8 cellular contexts compared by ENCODE assay signal in the genomic region with DNA sequence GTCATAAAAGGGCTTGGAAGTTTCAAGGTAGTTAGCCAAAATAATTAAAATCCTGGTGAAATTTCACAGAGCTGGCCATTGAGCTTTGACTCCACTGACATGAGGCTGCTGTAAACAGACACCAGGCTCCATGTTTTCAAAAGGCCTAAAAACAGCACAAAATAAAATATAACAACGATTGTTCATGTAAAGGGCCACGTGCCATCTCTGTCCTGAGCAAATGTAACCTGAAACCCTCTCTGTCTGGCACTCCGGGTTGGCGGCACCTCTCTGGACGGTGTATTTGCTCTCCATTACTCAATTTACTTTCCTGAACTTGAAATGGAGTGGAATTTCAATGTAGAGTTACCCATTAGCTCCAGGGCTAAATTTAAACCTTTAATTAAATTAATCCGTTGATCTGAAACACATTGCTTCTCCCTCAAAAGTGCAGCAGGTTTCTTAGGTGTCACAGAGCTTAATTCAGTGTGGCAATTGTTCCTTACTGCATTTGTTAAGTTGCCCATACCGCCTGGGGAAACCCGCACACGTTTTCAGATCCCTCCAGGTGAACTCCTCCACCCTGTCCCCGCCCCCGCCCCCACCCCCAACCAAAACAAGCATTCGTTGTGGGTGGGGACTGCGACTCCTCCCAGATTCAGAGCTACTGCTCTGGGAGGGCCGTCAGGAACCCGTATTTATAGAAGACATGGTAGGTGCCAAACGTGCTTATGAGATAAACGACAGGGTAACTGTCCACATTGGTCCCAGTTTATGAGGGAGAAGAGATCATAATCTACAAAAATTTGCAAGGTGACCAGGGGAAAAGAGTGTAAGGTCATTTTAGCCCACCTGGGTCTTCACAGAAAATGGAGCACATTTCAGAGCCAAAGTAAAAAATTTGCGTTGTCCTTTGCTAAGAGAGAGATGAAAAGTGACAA. TPM values are rescaled to one million over a fixed set of nuclear protein-coding genes. Genes with fewer than 3 reads are reported as not detected.
A peak's percentile ranks its signal among the peaks of the same experiment; 100 is the strongest.
DNase-seq lines count a peak whose midpoint lies in the region; ATAC-seq, FAIRE-seq and TF ChIP-seq lines count a peak whose summit lies in the region.

No MANE protein-coding gene starts in this region.

- peak; percentile 34 for ATAC-seq in HG03135 (IDR thresholded peaks at IDR 0.05; ENCODE audit: unreplicated experiment)
- peak; percentile 65 to 79 for ATAC-seq in stimulated activated naive B cell treated with anti-CD40 and anti-IgM and Interleukin-4, amounts not matched to agents 10 μg/mL and 1 μg/mL and 100 μg/mL, for 72 hours (replicated peaks)

- H3K4me1 Mint-ChIP-seq in activated naive CD4-positive, alpha-beta T cell treated with anti-CD3 and anti-CD28 coated beads, Interleukin-2, amount 10 ng/mL, durations not matched to agents 7 days and 5 days: peaks cover 33% of the 10 kb centered on the region
- H3K4me1 Mint-ChIP-seq in stimulated activated naive B cell treated with anti-CD40 and anti-IgM and Interleukin-4, amounts not matched to agents 10 μg/mL and 1 μg/mL and 100 μg/mL, for 72 hours: peaks cover 20 to 31% of the 10 kb centered on the region in 2 donors

- intact Hi-C loops in cardiac septum (cut with DNase I): loop anchor here (2.0 to 5.0 kb wide), 5 partner anchors 78 to 278 kb away; no protein-coding TSS in a partner anchor

- H3K4me1 ChIP-seq in cardiac muscle cell (ENCODE audit: low read depth): peaks cover 36% of the 10 kb centered on the region

- no peak for TF ChIP-seq CTCF in cardiac muscle cell (IDR thresholded peaks at IDR 0.05; ENCODE audit: low read depth, low read length)

- no peaks in the 10 kb centered on the region for H3K36me3 ChIP-seq in cardiac muscle cell

- DNase-seq in cardiac muscle cell (ENCODE audit: low read depth in 1 of 2, low spot score in 1 of 2) (peak in 1 of 2 donors; percentile 38), cardiac septum (ENCODE audit: low spot score) (no peak), NCI-H510A treated with DMSO at 0.1 percent for 48 hours (lab: John Stamatoyannopoulos, UW) (peak; percentile 92), occipital lobe (lab: John Stamatoyannopoulos, UW) (no peak)
- DNase-seq in activated naive CD4-positive, alpha-beta T cell treated with anti-CD3 and anti-CD28 coated beads, Interleukin-2, amount 10 ng/mL, durations not matched to agents 7 days and 5 days: peak; percentile 57
- DNase-seq in stimulated activated naive B cell treated with anti-CD40 and anti-IgM and Interleukin-4, amounts not matched to agents 10 μg/mL and 1 μg/mL and 100 μg/mL, for 72 hours: peak; percentile 57

- peak overlapping the region; percentile 50 for H3K4me3 ChIP-seq in cardiac muscle cell

- FAIRE-seq in islet of Langerhans (lab: Jason Lieb, UNC): peak; percentile 64

- no peaks in the 10 kb centered on the region for H3K9me3 ChIP-seq in cardiac muscle cell (ENCODE audit: low read depth)

- peaks cover 6% of the 10 kb centered on the region for H3K27me3 ChIP-seq in cardiac muscle cell

- peak overlapping the region; percentile 79 for H3K4me3 Mint-ChIP-seq in activated naive CD4-positive, alpha-beta T cell treated with anti-CD3 and anti-CD28 coated beads, Interleukin-2, amount 10 ng/mL, durations not matched to agents 7 days and 5 days
- peak overlapping the region; percentile 89 to 96 for H3K4me3 Mint-ChIP-seq in stimulated activated naive B cell treated with anti-CD40 and anti-IgM and Interleukin-4, amounts not matched to agents 10 μg/mL and 1 μg/mL and 100 μg/mL, for 72 hours

- H3K27ac ChIP-seq in cardiac muscle cell: no peak overlapping the region

- no peaks in the 10 kb centered on the region for H3K36me3 Mint-ChIP-seq in activated naive CD4-positive, alpha-beta T cell treated with anti-CD3 and anti-CD28 coated beads, Interleukin-2, amount 10 ng/mL, durations not matched to agents 7 days and 5 days
- H3K36me3 Mint-ChIP-seq in stimulated activated naive B cell treated with anti-CD40 and anti-IgM and Interleukin-4, amounts not matched to agents 10 μg/mL and 1 μg/mL and 100 μg/mL, for 72 hours: peaks cover 0 to 3% of the 10 kb centered on the region in 2 donors

- H3K9me3 Mint-ChIP-seq in activated naive CD4-positive, alpha-beta T cell treated with anti-CD3 and anti-CD28 coated beads, Interleukin-2, amount 10 ng/mL, durations not matched to agents 7 days and 5 days: no peaks in the 10 kb centered on the region
- no peaks in the 10 kb centered on the region for H3K9me3 Mint-ChIP-seq in stimulated activated naive B cell treated with anti-CD40 and anti-IgM and Interleukin-4, amounts not matched to agents 10 μg/mL and 1 μg/mL and 100 μg/mL, for 72 hours

- CTCF ChIA-PET in activated naive CD4-positive, alpha-beta T cell treated with anti-CD3 and anti-CD28 coated beads, Interleukin-2, amount 10 ng/mL, durations not matched to agents 7 days and 5 days (lab: Charles Lee): interaction anchor here (0.7 to 7.7 kb wide), 7 partner anchors 48 to 278 kb away, joined by 3 to 87 read pairs (median 4); no protein-coding TSS in a partner anchor

- no peak overlapping the region for H3K27ac Mint-ChIP-seq in activated naive CD4-positive, alpha-beta T cell treated with anti-CD3 and anti-CD28 coated beads, Interleukin-2, amount 10 ng/mL, durations not matched to agents 7 days and 5 days
- H3K27ac Mint-ChIP-seq in stimulated activated naive B cell treated with anti-CD40 and anti-IgM and Interleukin-4, amounts not matched to agents 10 μg/mL and 1 μg/mL and 100 μg/mL, for 72 hours: peak overlapping the region; percentile 86

- peaks cover 57% of the 10 kb centered on the region for H3K27me3 Mint-ChIP-seq in activated naive CD4-positive, alpha-beta T cell treated with anti-CD3 and anti-CD28 coated beads, Interleukin-2, amount 10 ng/mL, durations not matched to agents 7 days and 5 days
- H3K27me3 Mint-ChIP-seq in stimulated activated naive B cell treated with anti-CD40 and anti-IgM and Interleukin-4, amounts not matched to agents 10 μg/mL and 1 μg/mL and 100 μg/mL, for 72 hours: peaks cover 16 to 19% of the 10 kb centered on the region in 2 donors

RNA-seq across cellular contexts. Expression of gene CABLES1, which starts 1.2 kb away (rescaled TPM):
- total RNA-seq in cardiac muscle cell (3.8 and 4.9 TPM in 2 replicates), cardiac septum (1.5 TPM), occipital lobe (6.7 TPM)
- polyA plus RNA-seq in cardiac muscle cell: 4.1 and 8.3 TPM in 2 replicates

Comparison
In these comparisons a context has a peak if more than half of its experiments do, and no peak if none do; other contexts are left out.
1. DNase-seq: peak in NCI-H510A treated with DMSO at 0.1 percent for 48 hours (single experiment), activated naive CD4-positive, alpha-beta T cell treated with anti-CD3 and anti-CD28 coated beads, Interleukin-2, amount 10 ng/mL, durations not matched to agents 7 days and 5 days (single experiment) and stimulated activated naive B cell treated with anti-CD40 and anti-IgM and Interleukin-4, amounts not matched to agents 10 μg/mL and 1 μg/mL and 100 μg/mL, for 72 hours (single experiment); none in cardiac septum (single experiment) and occipital lobe (single experiment).